14 cellular contexts compared by ENCODE assay signal in the genomic region with DNA sequence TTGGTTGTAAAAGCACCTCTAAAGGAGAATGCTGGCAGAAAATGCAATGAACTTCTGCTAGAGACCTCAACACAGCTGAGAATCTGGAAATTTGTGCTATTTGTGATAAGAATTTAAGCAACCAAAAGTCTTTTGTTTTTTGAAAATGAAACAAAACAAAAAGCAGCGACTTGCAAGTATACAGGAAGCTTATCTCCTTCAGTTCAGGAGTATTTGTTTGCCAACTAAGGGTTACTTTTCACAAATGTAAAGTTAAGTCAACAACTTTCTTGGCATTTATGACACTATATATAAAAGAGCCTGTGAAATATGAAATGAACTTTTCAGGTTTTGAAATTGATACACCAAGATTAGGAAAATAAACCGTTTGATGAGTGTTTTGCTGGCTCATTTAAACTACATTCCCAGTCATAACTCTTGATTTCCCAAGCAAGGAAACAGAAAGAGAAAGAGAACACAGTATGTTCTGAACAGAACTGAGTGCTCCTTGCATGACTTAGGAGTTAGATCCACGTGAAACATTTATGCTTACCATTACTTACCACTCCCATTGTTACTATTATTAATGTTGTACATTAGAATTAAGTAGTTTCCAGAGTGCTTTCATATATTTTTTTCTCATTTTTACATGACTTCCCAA.
A peak's percentile ranks its signal among the peaks of the same experiment; 100 is the strongest.
DNase-seq lines count a peak whose midpoint lies in the region; ATAC-seq and TF ChIP-seq lines count a peak whose summit lies in the region.
"Had no signal": no experiment of that assay in that cellular context is flagged by ENCODE, and none has a peak within 500 bp of the region (broad histone marks: within the 10 kb centered on the region; RNA-seq: fewer than 3 reads in every experiment).

No MANE protein-coding gene starts in this region.

- peaks cover 8% of the 10 kb centered on the region for H3K4me1 Mint-ChIP-seq in activated T-helper 2 cell treated with anti-CD3 and anti-CD28 coated beads, Interferon-gamma antibody, Interleukin-2, Interleukin-4, amounts not matched to agents 10 μg/mL and 5 μg/mL and 100 μg/mL, durations not matched to agents 14 hours and 24 hours and 36 hours (ENCODE audit: low read depth)

- H3K27me3 Mint-ChIP-seq in activated T-helper 2 cell treated with anti-CD3 and anti-CD28 coated beads, Interferon-gamma antibody, Interleukin-2, Interleukin-4, amounts not matched to agents 10 μg/mL and 5 μg/mL and 100 μg/mL, durations not matched to agents 14 hours and 24 hours and 36 hours (ENCODE audit: low read depth) = no peaks in the 10 kb centered on the region

- peaks cover 3% of the 10 kb centered on the region for H3K9me3 Mint-ChIP-seq in activated T-helper 2 cell treated with anti-CD3 and anti-CD28 coated beads, Interferon-gamma antibody, Interleukin-2, Interleukin-4, amounts not matched to agents 10 μg/mL and 5 μg/mL and 100 μg/mL, durations not matched to agents 14 hours and 24 hours and 36 hours

- H3K4me3 Mint-ChIP-seq in activated T-helper 2 cell treated with anti-CD3 and anti-CD28 coated beads, Interferon-gamma antibody, Interleukin-2, Interleukin-4, amounts not matched to agents 10 μg/mL and 5 μg/mL and 100 μg/mL, durations not matched to agents 14 hours and 24 hours and 36 hours (ENCODE audit: low read depth) = no peak overlapping the region

- TF ChIP-seq POLR2A in heart left ventricle (IDR thresholded peaks at IDR 0.05) (no peak), vagina (IDR thresholded peaks at IDR 0.05) (no peak)

- peak overlapping the region; percentile 41 to 80 (median 64) for H3K27ac ChIP-seq in heart left ventricle
- peak overlapping the region; percentile 12 for H3K27ac ChIP-seq in muscle layer of duodenum (ENCODE audit: low read length)
- peak overlapping the region; percentile 4 for H3K27ac ChIP-seq in vagina
- H3K27ac ChIP-seq: A549 had no signal

- intact Hi-C loops in heart left ventricle (cut with DNase I) = loop anchor here in 4 of 10 donors (5.0 to 10.0 kb wide), 3 partner anchors 44 to 119 kb away; a partner anchor contains a TSS
- intact Hi-C loops in Right ventricle myocardium inferior (cut with DNase I) = loop anchor here (10.0 kb wide), 1 partner anchor 139 kb away; no protein-coding TSS in a partner anchor
- intact Hi-C loops in vagina (cut with DNase I) = no loop called here
- intact Hi-C loops in activated T-helper 2 cell treated with anti-CD3 and anti-CD28 coated beads, Interferon-gamma antibody, Interleukin-2, Interleukin-4, amounts not matched to agents 10 μg/mL and 5 μg/mL and 100 μg/mL, durations not matched to agents 14 hours and 24 hours and 36 hours (cut with micrococcal nuclease) = no loop called here

- H3K27me3 ChIP-seq in heart left ventricle = no peaks in the 10 kb centered on the region
- no peaks in the 10 kb centered on the region for H3K27me3 ChIP-seq in muscle layer of duodenum (ENCODE audit: low read depth, low read length)
- H3K27me3 ChIP-seq in vagina = no peaks in the 10 kb centered on the region
- H3K27me3 ChIP-seq: ovary had no signal

- DNase-seq in heart left ventricle = no peak
- DNase-seq in Right ventricle myocardium inferior (ENCODE audit: missing footprints) = no peak
- DNase-seq in dermis blood vessel endothelial cell = peak; percentile 65
- no peak for DNase-seq in vagina (ENCODE audit: extremely low spot score in 2 of 2)
- DNase-seq in activated T-helper 2 cell treated with anti-CD3 and anti-CD28 coated beads, Interferon-gamma antibody, Interleukin-2, Interleukin-4, amounts not matched to agents 10 μg/mL and 5 μg/mL and 100 μg/mL, durations not matched to agents 14 hours and 24 hours and 36 hours (ENCODE audit: low spot score) = no peak
- no peak for DNase-seq in HuH-7.5 (ENCODE audit: low spot score)
- DNase-seq: activated CD4-positive, CD25-positive, alpha-beta regulatory T cell; ovary; SHP77 treated with DMSO at 0.1 percent for 48 hours; substantia nigra had no signal

- H3K36me3 Mint-ChIP-seq in activated T-helper 2 cell treated with anti-CD3 and anti-CD28 coated beads, Interferon-gamma antibody, Interleukin-2, Interleukin-4, amounts not matched to agents 10 μg/mL and 5 μg/mL and 100 μg/mL, durations not matched to agents 14 hours and 24 hours and 36 hours (ENCODE audit: low read depth) = no peaks in the 10 kb centered on the region

- H3K4me3 ChIP-seq in heart left ventricle = peak overlapping the region in 6 of 12 donors; percentile 1 to 34 (median 10)
- H3K4me3 ChIP-seq in muscle layer of duodenum (ENCODE audit: low read depth in 1 of 2, low read length in 2 of 2) = no peak overlapping the region
- H3K4me3 ChIP-seq in vagina = peak overlapping the region in 1 of 2 donors; percentile 4
- H3K4me3 ChIP-seq: A549, lung, ovary had no signal

- no peaks in the 10 kb centered on the region for H3K36me3 ChIP-seq in heart left ventricle
- H3K36me3 ChIP-seq in muscle layer of duodenum (ENCODE audit: control insufficient read depth in 1 of 2, insufficient read depth in 2 of 2, low read length in 2 of 2) = no peaks in the 10 kb centered on the region
- no peaks in the 10 kb centered on the region for H3K36me3 ChIP-seq in vagina
- H3K36me3 ChIP-seq: ovary had no signal

- H3K9me3 ChIP-seq in heart left ventricle (no peaks in the 10 kb centered on the region), muscle layer of duodenum (ENCODE audit: control insufficient read depth in 1 of 2, low read length in 2 of 2) (no peaks in the 10 kb centered on the region), vagina (no peaks in the 10 kb centered on the region)
- H3K9me3 ChIP-seq: A549, ovary had no signal

- ATAC-seq in heart left ventricle (peak in 2 of 4 donors; percentile 22 to 38), Right ventricle myocardium inferior (no peak), HG03520 (IDR thresholded peaks at IDR 0.05; ENCODE audit: unreplicated experiment) (no peak)
- ATAC-seq: A549 had no signal

- WGBS in heart left ventricle, 4 donors = 24 to 27% (median 25%) methylated on average over 3 of the region's 3 CpGs

- H3K27ac Mint-ChIP-seq in activated T-helper 2 cell treated with anti-CD3 and anti-CD28 coated beads, Interferon-gamma antibody, Interleukin-2, Interleukin-4, amounts not matched to agents 10 μg/mL and 5 μg/mL and 100 μg/mL, durations not matched to agents 14 hours and 24 hours and 36 hours = no peak overlapping the region

- peaks cover 0 to 73% (median 38%) of the 10 kb centered on the region in 12 donors for H3K4me1 ChIP-seq in heart left ventricle
- H3K4me1 ChIP-seq in muscle layer of duodenum (ENCODE audit: control insufficient read depth in 1 of 2, insufficient read depth in 2 of 2, low read length in 2 of 2) = peaks cover 0 to 8% of the 10 kb centered on the region in 2 donors
- H3K4me1 ChIP-seq in vagina = no peaks in the 10 kb centered on the region
- H3K4me1 ChIP-seq: A549 had no signal

- no peak for TF ChIP-seq CTCF in heart left ventricle (IDR thresholded peaks at IDR 0.05)
- TF ChIP-seq CTCF in vagina (IDR thresholded peaks at IDR 0.05) = no peak

Comparison
In these comparisons a context has a peak if more than half of its experiments do, and no peak if none do; other contexts are left out.
1. H3K27ac ChIP-seq: peak in every context shown above with its lines; median percentile 64 in heart left ventricle; 12 in muscle layer of duodenum; 4 in vagina.